8 cellular contexts compared by ENCODE assay signal in genomic region chr13:23159205-23159586, GRCh38. TPM values are rescaled to one million over a fixed set of nuclear protein-coding genes. Genes with fewer than 3 reads are reported as not detected.
DNase-seq lines count a peak whose midpoint lies in the region; ATAC-seq and TF ChIP-seq lines count a peak whose summit lies in the region.

No MANE protein-coding gene starts in this region.

- DNase-seq in GM03348 (ENCODE audit: low spot score): peak; percentile 81
- peak; percentile 25 for DNase-seq in LHCN-M2 (ENCODE audit: low read depth)
- peak; percentile 16 to 53 for DNase-seq in cardiac fibroblast (ENCODE audit: low read depth in 2 of 2)
- no peak for DNase-seq in lower leg skin (ENCODE audit: low spot score in 2 of 2)
- no peak for DNase-seq in upper lobe of left lung
- DNase-seq in cortex of kidney (lab: John Stamatoyannopoulos, UW): no peak
- DNase-seq in NCI-H2107 (lab: John Stamatoyannopoulos, UW): no peak

- no peak for TF ChIP-seq EP300 in upper lobe of left lung (IDR thresholded peaks at IDR 0.05)

- 17 to 18% methylated on average over 11 of the region's 11 CpGs for WGBS in lower leg skin, 2 donors
- 13 to 24% methylated on average over 11 of the region's 11 CpGs for WGBS in upper lobe of left lung, 2 donors

- H3K4me1 ChIP-seq in upper lobe of left lung: peaks cover 0 to 16% (median 0%) of the 10 kb centered on the region in 4 donors

- TF ChIP-seq CTCF in cardiac fibroblast (IDR thresholded peaks at IDR 0.05; ENCODE audit: low read depth, low read length) (peak; percentile 73), lower leg skin (IDR thresholded peaks at IDR 0.05) (no peak), upper lobe of left lung (IDR thresholded peaks at IDR 0.05) (peak in 5 of 6 experiments; percentile 23 to 39 (median 27))

- H3K4me3 ChIP-seq in cardiac fibroblast (replicated peaks in 1 of 2; ENCODE audit: low read depth in 2 of 2, low read length in 2 of 2) (peak overlapping the region in 1 of 2 donors; percentile 39), lower leg skin (ENCODE audit: low read depth, poor library complexity, severe bottlenecking) (peak overlapping the region; percentile 8), upper lobe of left lung (peak overlapping the region in 3 of 4 donors; percentile 36 to 50 (median 41))

- H3K36me3 ChIP-seq in upper lobe of left lung: no peaks in the 10 kb centered on the region

- intact Hi-C loops in lower leg skin (cut with DNase I; ENCODE audit: low total_unique reads): no loop called here

- TF ChIP-seq POLR2A in lower leg skin (IDR thresholded peaks at IDR 0.05): no peak
- TF ChIP-seq POLR2A in upper lobe of left lung (IDR thresholded peaks at IDR 0.05): no peak

- ATAC-seq in upper lobe of left lung (ENCODE audit: low FRiP score in 2 of 2): peak in 1 of 2 donors; percentile 83
- no peak for ATAC-seq in GM18519 (IDR thresholded peaks at IDR 0.05; ENCODE audit: low FRiP score, unreplicated experiment)

- no peaks in the 10 kb centered on the region for H3K9me3 ChIP-seq in upper lobe of left lung

- peaks cover 0 to 14% (median 0%) of the 10 kb centered on the region in 4 donors for H3K27me3 ChIP-seq in upper lobe of left lung

- no peak overlapping the region for H3K27ac ChIP-seq in upper lobe of left lung

RNA-seq across cellular contexts. Expression of gene SGCG, which starts 21.6 kb away (rescaled TPM):
- total RNA-seq in LHCN-M2 (2014; rRNA removed) (0.32 and 0.46 TPM in 2 replicates), lower leg skin (1 to 10 TPM in 2 of 4 donors, under 1 TPM in 2; 0.72 to 2.3 (median 0.90) TPM), upper lobe of left lung (1 to 10 TPM in 4 of 6 donors, not detected in 2; 1.7 to 4.6 (median 3.0) TPM)
- 1.4 TPM for polyA plus RNA-seq in LHCN-M2 (2012)

Comparison
In these comparisons a context has a peak if more than half of its experiments do, and no peak if none do; other contexts are left out.
1. DNase-seq: peak in GM03348 (single experiment), LHCN-M2 (single experiment) and cardiac fibroblast (2 of 2); none in lower leg skin (0 of 2), upper lobe of left lung (0 of 2), cortex of kidney (single experiment) and NCI-H2107 (single experiment).
2. CTCF ChIP-seq: peak in cardiac fibroblast (single experiment) and upper lobe of left lung (5 of 6); none in lower leg skin (0 of 3).